7 cellular contexts compared by ENCODE assay signal in the genomic region with DNA sequence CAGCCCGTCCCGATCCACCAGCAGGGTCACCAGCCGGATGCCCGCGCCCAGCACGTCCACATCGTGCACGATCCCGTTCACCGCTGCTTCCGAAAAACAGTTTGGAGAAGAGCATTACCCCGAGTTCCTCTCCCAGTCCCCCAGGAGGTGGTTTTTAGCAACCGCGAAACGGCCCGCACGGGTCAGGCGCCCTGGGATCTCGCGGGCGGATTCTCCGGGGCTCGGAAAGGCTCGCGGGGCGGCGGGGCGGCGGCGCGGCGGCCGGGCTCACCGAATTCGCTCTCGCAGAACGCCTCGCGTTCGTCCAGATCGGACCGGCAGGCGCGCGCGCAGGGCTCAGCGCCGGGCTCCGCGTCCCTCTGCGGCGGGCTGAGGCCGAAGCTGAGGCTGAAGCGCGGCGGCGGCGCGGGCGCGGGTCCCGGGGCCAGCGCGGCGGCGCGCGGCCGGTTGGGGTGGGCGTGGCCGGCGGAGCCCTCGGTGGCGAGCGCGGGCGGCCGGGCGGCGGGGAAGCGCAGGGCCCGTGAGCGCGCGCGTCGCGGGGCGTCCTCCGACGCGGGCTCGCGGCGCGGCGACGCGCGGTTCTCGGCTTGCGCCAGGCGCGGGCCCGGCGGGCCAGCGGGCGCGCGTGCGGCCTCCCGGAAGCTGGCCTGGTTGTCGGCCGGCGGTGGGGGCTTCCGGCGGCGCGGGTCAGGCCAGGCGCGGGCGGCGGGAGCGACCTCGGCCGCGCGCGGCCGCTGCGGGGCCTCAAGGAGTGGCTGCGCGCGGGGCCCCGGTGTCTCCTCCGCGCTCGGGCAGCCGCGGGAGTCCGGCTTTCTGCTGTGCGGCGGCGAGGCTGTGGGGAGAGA. TPM values are rescaled to one million over a fixed set of nuclear protein-coding genes. Genes with fewer than 3 reads are reported as not detected.
DNase-seq lines count a peak whose midpoint lies in the region; ATAC-seq and TF ChIP-seq lines count a peak whose summit lies in the region.

No MANE protein-coding gene starts in this region.

- intact Hi-C loops in sigmoid colon (cut with DNase I), result loop anchor here (1.0 to 10.0 kb wide), 4 partner anchors 27 to 1331 kb away; a partner anchor contains a TSS

- H3K4me1 ChIP-seq in iPS DF 6.9 (ENCODE audit: control insufficient read depth, insufficient read depth, low read length), result no peaks in the 10 kb centered on the region
- H3K4me1 ChIP-seq in sigmoid colon, result peaks cover 0 to 33% (median 23%) of the 10 kb centered on the region in 4 donors

- no CpG with 5 or more reads among the region's 144 CpGs for WGBS in iPS DF 6.9 (ENCODE audit: insufficient coverage, insufficient read length)
- WGBS in sigmoid colon, 2 donors, result 0% methylated on average over 144 of the region's 144 CpGs

- peak overlapping the region; percentile 77 for H3K4me3 ChIP-seq in astrocyte of the spinal cord (ENCODE audit: low read depth, low read length)
- peak overlapping the region; percentile 92 for H3K4me3 ChIP-seq in iPS DF 6.9 (ENCODE audit: low read length)
- peak overlapping the region; percentile 64 to 78 (median 70) for H3K4me3 ChIP-seq in sigmoid colon

- no peak for TF ChIP-seq POLR2A in sigmoid colon (IDR thresholded peaks at IDR 0.05)

- H3K9me3 ChIP-seq in iPS DF 6.9 (ENCODE audit: control insufficient read depth, insufficient read depth, low read length), result no peaks in the 10 kb centered on the region
- no peaks in the 10 kb centered on the region for H3K9me3 ChIP-seq in sigmoid colon

- DNase-seq in NCI-H128 (lab: John Stamatoyannopoulos, UW; ENCODE audit: unreplicated experiment) (peak; percentile 27), T1000 (lab: John Stamatoyannopoulos, UW) (peak; percentile 73), astrocyte of the spinal cord (ENCODE audit: low read depth, low spot score) (peak; percentile 73), iPS DF 6.9 (ENCODE audit: low read depth, low spot score) (no peak), sigmoid colon (peak; percentile 90)

- H3K27me3 ChIP-seq in iPS DF 6.9 (ENCODE audit: control insufficient read depth, insufficient read depth, low read length) (no peaks in the 10 kb centered on the region; the same call in 1 of the 2 replicates), sigmoid colon (no peaks in the 10 kb centered on the region)

- TF ChIP-seq CTCF in astrocyte of the spinal cord (IDR thresholded peaks at IDR 0.05; ENCODE audit: low read depth, low read length) (no peak), sigmoid colon (IDR thresholded peaks at IDR 0.05) (peak in 2 of 4 experiments; percentile 14 to 26)

- in situ Hi-C loops in astrocyte of the spinal cord (cut with HindIII; ENCODE audit: low sequenced_read_pairs), result no loop called here

- TF ChIP-seq EP300 in sigmoid colon (IDR thresholded peaks at IDR 0.05), result no peak

- H3K27ac ChIP-seq in iPS DF 6.9 (ENCODE audit: low read length) (no peak overlapping the region), sigmoid colon (peak overlapping the region; percentile 95 to 96 (median 96))

- no peaks in the 10 kb centered on the region for H3K36me3 ChIP-seq in iPS DF 6.9 (ENCODE audit: control insufficient read depth, insufficient read depth, low read length)
- no peaks in the 10 kb centered on the region for H3K36me3 ChIP-seq in sigmoid colon

- ATAC-seq in GM18499 (IDR thresholded peaks at IDR 0.05; ENCODE audit: insufficient read depth, unreplicated experiment) (peak; percentile 35), HG02678 (IDR thresholded peaks at IDR 0.05; ENCODE audit: unreplicated experiment) (peak; percentile 78)

RNA-seq across cellular contexts. Expression of a gene that starts 2.9 kb away (rescaled TPM):
- total RNA-seq in sigmoid colon, result 10 to 100 TPM in 1 of 4 donors, 1 to 10 TPM in 3; 1.4 to 12.5 (median 5.1) TPM
- polyA plus RNA-seq in sigmoid colon, result 10 to 100 TPM in 2 of 3 donors, 1 to 10 TPM in 1; 8.3 to 24.7 (median 22.2) TPM

RNA-seq across cellular contexts. Expression of a gene that starts 42.2 kb away (rescaled TPM):
- total RNA-seq in sigmoid colon, result 10 to 100 TPM in 2 of 4 donors, 1 to 10 TPM in 2; 7.4 to 17.0 (median 13.0) TPM
- polyA plus RNA-seq in sigmoid colon, result 10 to 100 TPM; 11.4 to 63.6 (median 25.4) TPM
